ENCODE assay signal across 1 cellular context in the genomic region with DNA sequence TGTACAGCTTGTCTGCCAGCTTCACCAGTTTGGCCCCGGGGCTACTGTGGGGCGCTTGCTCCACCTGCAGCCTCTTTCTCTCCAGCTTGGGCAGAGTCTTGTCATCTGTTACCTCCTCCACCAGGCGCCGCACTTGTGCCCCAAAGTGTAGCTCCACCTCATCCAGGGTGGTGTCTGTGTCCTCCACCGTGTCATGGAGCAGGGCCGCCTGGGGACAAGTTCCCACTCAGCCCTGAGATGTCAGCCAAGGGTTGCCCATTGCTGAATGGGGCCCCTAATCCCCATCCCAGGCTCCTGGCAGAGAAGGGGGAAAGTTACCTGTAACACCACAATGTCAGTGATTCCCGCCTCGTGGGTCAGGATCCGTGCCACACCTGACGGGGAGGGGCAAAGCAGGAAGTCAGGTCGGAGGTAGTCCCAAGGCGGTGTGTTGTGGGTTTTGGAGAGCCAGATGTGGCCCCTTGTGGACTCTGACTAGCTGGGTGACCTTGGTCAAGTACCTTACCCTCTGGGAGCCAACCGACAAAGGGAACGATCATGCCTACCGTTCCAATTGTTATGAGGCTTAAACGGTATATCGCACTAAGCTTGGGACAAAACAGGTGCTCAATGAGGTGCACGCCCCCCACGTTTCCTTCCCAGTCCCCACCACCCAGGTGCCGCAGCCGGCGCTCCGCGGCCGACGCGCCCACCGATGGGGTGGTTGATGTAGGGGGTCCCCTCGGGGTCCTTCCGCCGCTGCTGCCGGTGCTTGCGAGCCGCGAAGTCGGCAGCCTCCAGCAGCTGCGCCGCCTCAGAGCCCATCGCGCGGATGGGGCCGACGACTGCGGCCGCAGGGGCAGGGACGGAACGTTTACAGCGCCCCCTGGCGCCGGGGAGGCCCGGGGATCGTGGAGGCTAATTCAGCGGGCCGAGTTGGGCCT.
TF ChIP-seq lines count a peak whose summit lies in the region.

TSS of gene HDDC3 (minus strand) at position 813 of the 923 bp plus-strand sequence. CDS start at position 804, 9 bp downstream.

TF ChIP-seq in HepG2, 621 proteins besides CTCF, POLR2A, EP300 and RAD21 (continued from another document and continues in another):
- no peak for TF ChIP-seq ZNF597 (CRISPR knock-in tag; IDR thresholded peaks at IDR 0.05)
- TF ChIP-seq MIXL1 (CRISPR knock-in tag; IDR thresholded peaks at IDR 0.05): peak; percentile 65; the same call in 1 of the 2 replicates
- TF ChIP-seq MNT (IDR thresholded peaks at IDR 0.05): no peak
- no peak for TF ChIP-seq ZNF441 (CRISPR knock-in tag; IDR thresholded peaks at IDR 0.05; ENCODE audit: borderline replicate concordance)
- peak; percentile 74 for TF ChIP-seq MXD4 (CRISPR knock-in tag; IDR thresholded peaks at IDR 0.05)
- TF ChIP-seq ZNF205 (CRISPR knock-in tag; IDR thresholded peaks at IDR 0.05): peak; percentile 57; the same call in 1 of the 2 replicates
- no peak for TF ChIP-seq RFXANK (CRISPR knock-in tag; IDR thresholded peaks at IDR 0.05)
- TF ChIP-seq ZNF674 (CRISPR knock-in tag; IDR thresholded peaks at IDR 0.05; ENCODE audit: low read depth): peak; percentile 36; the same call in 1 of the 2 replicates
- peak; percentile 86; the same call in 1 of the 2 replicates for TF ChIP-seq NFKB2 (CRISPR knock-in tag; IDR thresholded peaks at IDR 0.05; ENCODE audit: borderline replicate concordance)
- TF ChIP-seq LBX2 (CRISPR knock-in tag; IDR thresholded peaks at IDR 0.05; ENCODE audit: borderline replicate concordance): 0 out of 2 replicates have a peak, but pooled peaks have one; percentile 43
- TF ChIP-seq ZNF773 (CRISPR knock-in tag; IDR thresholded peaks at IDR 0.05; ENCODE audit: borderline replicate concordance): no peak
- no peak for TF ChIP-seq NCOA5 (CRISPR knock-in tag; IDR thresholded peaks at IDR 0.05)
- TF ChIP-seq, protein P1, sequence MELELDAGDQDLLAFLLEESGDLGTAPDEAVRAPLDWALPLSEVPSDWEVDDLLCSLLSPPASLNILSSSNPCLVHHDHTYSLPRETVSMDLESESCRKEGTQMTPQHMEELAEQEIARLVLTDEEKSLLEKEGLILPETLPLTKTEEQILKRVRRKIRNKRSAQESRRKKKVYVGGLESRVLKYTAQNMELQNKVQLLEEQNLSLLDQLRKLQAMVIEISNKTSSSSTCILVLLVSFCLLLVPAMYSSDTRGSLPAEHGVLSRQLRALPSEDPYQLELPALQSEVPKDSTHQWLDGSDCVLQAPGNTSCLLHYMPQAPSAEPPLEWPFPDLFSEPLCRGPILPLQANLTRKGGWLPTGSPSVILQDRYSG (CRISPR knock-in tag; IDR thresholded peaks at IDR 0.05): no peak
- no peak for TF ChIP-seq NR2F1 (CRISPR knock-in tag; IDR thresholded peaks at IDR 0.05)
- peak; percentile 37 for TF ChIP-seq HNRNPK (IDR thresholded peaks at IDR 0.05; ENCODE audit: low read depth, low read length, poor library complexity, severe bottlenecking)
- no peak for TF ChIP-seq TCF7L2 (IDR thresholded peaks at IDR 0.05; ENCODE audit: low read depth, low read length)
- TF ChIP-seq, protein P2, sequence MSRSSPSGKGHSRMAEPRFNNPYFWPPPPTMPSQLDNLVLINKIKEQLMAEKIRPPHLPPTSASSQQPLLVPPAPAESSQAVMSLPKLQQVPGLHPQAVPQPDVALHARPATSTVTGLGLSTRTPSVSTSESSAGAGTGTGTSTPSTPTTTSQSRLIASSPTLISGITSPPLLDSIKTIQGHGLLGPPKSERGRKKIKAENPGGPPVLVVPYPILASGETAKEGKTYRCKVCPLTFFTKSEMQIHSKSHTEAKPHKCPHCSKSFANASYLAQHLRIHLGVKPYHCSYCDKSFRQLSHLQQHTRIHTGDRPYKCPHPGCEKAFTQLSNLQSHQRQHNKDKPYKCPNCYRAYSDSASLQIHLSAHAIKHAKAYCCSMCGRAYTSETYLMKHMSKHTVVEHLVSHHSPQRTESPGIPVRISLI (CRISPR knock-in tag; IDR thresholded peaks at IDR 0.05; ENCODE audit: borderline replicate concordance): no peak
- no peak for TF ChIP-seq GATA4 (IDR thresholded peaks at IDR 0.05; ENCODE audit: borderline replicate concordance, low read depth)
- TF ChIP-seq NFAT5 (CRISPR knock-in tag; IDR thresholded peaks at IDR 0.05): 0 out of 2 replicates have a peak, but pooled peaks have one; percentile 72
- TF ChIP-seq, protein P3, sequence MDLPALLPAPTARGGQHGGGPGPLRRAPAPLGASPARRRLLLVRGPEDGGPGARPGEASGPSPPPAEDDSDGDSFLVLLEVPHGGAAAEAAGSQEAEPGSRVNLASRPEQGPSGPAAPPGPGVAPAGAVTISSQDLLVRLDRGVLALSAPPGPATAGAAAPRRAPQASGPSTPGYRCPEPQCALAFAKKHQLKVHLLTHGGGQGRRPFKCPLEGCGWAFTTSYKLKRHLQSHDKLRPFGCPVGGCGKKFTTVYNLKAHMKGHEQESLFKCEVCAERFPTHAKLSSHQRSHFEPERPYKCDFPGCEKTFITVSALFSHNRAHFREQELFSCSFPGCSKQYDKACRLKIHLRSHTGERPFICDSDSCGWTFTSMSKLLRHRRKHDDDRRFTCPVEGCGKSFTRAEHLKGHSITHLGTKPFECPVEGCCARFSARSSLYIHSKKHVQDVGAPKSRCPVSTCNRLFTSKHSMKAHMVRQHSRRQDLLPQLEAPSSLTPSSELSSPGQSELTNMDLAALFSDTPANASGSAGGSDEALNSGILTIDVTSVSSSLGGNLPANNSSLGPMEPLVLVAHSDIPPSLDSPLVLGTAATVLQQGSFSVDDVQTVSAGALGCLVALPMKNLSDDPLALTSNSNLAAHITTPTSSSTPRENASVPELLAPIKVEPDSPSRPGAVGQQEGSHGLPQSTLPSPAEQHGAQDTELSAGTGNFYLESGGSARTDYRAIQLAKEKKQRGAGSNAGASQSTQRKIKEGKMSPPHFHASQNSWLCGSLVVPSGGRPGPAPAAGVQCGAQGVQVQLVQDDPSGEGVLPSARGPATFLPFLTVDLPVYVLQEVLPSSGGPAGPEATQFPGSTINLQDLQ (CRISPR knock-in tag; IDR thresholded peaks at IDR 0.05): peak; percentile 86
- TF ChIP-seq THAP8 (CRISPR knock-in tag; IDR thresholded peaks at IDR 0.05; ENCODE audit: borderline replicate concordance): 0 out of 2 replicates have a peak, but pooled peaks have one; percentile 62
- TF ChIP-seq FOSL2 (CRISPR knock-in tag; IDR thresholded peaks at IDR 0.05): peak; percentile 47
- TF ChIP-seq, protein P4, sequence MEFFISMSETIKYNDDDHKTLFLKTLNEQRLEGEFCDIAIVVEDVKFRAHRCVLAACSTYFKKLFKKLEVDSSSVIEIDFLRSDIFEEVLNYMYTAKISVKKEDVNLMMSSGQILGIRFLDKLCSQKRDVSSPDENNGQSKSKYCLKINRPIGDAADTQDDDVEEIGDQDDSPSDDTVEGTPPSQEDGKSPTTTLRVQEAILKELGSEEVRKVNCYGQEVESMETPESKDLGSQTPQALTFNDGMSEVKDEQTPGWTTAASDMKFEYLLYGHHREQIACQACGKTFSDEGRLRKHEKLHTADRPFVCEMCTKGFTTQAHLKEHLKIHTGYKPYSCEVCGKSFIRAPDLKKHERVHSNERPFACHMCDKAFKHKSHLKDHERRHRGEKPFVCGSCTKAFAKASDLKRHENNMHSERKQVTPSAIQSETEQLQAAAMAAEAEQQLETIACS (CRISPR knock-in tag; IDR thresholded peaks at IDR 0.05): no peak
- TF ChIP-seq, protein P5, sequence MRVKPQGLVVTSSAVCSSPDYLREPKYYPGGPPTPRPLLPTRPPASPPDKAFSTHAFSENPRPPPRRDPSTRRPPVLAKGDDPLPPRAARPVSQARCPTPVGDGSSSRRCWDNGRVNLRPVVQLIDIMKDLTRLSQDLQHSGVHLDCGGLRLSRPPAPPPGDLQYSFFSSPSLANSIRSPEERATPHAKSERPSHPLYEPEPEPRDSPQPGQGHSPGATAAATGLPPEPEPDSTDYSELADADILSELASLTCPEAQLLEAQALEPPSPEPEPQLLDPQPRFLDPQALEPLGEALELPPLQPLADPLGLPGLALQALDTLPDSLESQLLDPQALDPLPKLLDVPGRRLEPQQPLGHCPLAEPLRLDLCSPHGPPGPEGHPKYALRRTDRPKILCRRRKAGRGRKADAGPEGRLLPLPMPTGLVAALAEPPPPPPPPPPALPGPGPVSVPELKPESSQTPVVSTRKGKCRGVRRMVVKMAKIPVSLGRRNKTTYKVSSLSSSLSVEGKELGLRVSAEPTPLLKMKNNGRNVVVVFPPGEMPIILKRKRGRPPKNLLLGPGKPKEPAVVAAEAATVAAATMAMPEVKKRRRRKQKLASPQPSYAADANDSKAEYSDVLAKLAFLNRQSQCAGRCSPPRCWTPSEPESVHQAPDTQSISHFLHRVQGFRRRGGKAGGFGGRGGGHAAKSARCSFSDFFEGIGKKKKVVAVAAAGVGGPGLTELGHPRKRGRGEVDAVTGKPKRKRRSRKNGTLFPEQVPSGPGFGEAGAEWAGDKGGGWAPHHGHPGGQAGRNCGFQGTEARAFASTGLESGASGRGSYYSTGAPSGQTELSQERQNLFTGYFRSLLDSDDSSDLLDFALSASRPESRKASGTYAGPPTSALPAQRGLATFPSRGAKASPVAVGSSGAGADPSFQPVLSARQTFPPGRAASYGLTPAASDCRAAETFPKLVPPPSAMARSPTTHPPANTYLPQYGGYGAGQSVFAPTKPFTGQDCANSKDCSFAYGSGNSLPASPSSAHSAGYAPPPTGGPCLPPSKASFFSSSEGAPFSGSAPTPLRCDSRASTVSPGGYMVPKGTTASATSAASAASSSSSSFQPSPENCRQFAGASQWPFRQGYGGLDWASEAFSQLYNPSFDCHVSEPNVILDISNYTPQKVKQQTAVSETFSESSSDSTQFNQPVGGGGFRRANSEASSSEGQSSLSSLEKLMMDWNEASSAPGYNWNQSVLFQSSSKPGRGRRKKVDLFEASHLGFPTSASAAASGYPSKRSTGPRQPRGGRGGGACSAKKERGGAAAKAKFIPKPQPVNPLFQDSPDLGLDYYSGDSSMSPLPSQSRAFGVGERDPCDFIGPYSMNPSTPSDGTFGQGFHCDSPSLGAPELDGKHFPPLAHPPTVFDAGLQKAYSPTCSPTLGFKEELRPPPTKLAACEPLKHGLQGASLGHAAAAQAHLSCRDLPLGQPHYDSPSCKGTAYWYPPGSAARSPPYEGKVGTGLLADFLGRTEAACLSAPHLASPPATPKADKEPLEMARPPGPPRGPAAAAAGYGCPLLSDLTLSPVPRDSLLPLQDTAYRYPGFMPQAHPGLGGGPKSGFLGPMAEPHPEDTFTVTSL (CRISPR knock-in tag; IDR thresholded peaks at IDR 0.05; ENCODE audit: borderline replicate concordance): peak; percentile 53; the same call in 1 of the 2 replicates
- no peak; the same call in none of the 2 replicates for TF ChIP-seq HIVEP1 (CRISPR knock-in tag; IDR thresholded peaks at IDR 0.05)
- no peak for TF ChIP-seq ZNF775 (CRISPR knock-in tag; IDR thresholded peaks at IDR 0.05; ENCODE audit: borderline replicate concordance)
- TF ChIP-seq ZNF629 (CRISPR knock-in tag; conservative IDR thresholded peaks at IDR 0.05): peak; percentile 71
